26 cellular contexts compared by ENCODE assay signal in genomic region chr7:140085447-140085846, GRCh38. TPM values are rescaled to one million over a fixed set of nuclear protein-coding genes. Genes with fewer than 3 reads are reported as not detected.
DNase-seq lines count a peak whose midpoint lies in the region; ATAC-seq, FAIRE-seq and TF ChIP-seq lines count a peak whose summit lies in the region.
"Had no signal": no experiment of that assay in that cellular context is flagged by ENCODE, and none has a peak within 500 bp of the region (broad histone marks: within the 10 kb centered on the region; RNA-seq: fewer than 3 reads in every experiment).

No MANE protein-coding gene starts in this region.

- H3K9me3 ChIP-seq in CD8-positive, alpha-beta T cell (ENCODE audit: low read length), result no peaks in the 10 kb centered on the region
- H3K9me3 ChIP-seq: sigmoid colon, SK-N-SH had no signal

- POLR2A ChIA-PET in CD8-positive, alpha-beta T cell (lab: Charles Lee), result interaction anchor here (1.3 to 3.8 kb wide), 2 partner anchors 22 to 92 kb away, joined by 3 to 17 read pairs; partner anchors contain the start of genes KDM7A and PARP12
- POLR2A ChIA-PET in activated naive CD8-positive, alpha-beta T cell treated with anti-CD3 and anti-CD28 coated beads, Interleukin-2, amount 10 ng/mL, durations not matched to agents 7 days and 5 days (lab: Charles Lee), result no interaction called here

- H3K4me3 Mint-ChIP-seq in T-helper 1 cell treated with Interleukin-12 subunit alpha and Interleukin-12 subunit beta and Interleukin-4 antibody, amounts not matched to agents 30 μg/mL and 1 μg/mL, for 36 hours, result no peak overlapping the region
- H3K4me3 Mint-ChIP-seq in CD8-positive, alpha-beta T cell, result peak overlapping the region; percentile 44
- H3K4me3 Mint-ChIP-seq in activated naive CD8-positive, alpha-beta T cell treated with anti-CD3 and anti-CD28 coated beads, Interleukin-2, amount 10 ng/mL, durations not matched to agents 7 days and 5 days, result peak overlapping the region; percentile 48
- peak overlapping the region; percentile 54 for H3K4me3 Mint-ChIP-seq in natural killer cell
- H3K4me3 Mint-ChIP-seq: HFFc6 had no signal

- no peaks in the 10 kb centered on the region for H3K27me3 ChIP-seq in CD8-positive, alpha-beta T cell (ENCODE audit: insufficient read depth, low read length)
- H3K27me3 ChIP-seq: sigmoid colon had no signal

- H3K36me3 Mint-ChIP-seq in T-helper 1 cell treated with Interleukin-12 subunit alpha and Interleukin-12 subunit beta and Interleukin-4 antibody, amounts not matched to agents 30 μg/mL and 1 μg/mL, for 36 hours (ENCODE audit: low read depth), result peaks cover 22% of the 10 kb centered on the region
- H3K36me3 Mint-ChIP-seq in CD8-positive, alpha-beta T cell, result peaks cover 16% of the 10 kb centered on the region
- H3K36me3 Mint-ChIP-seq in activated naive CD8-positive, alpha-beta T cell treated with anti-CD3 and anti-CD28 coated beads, Interleukin-2, amount 10 ng/mL, durations not matched to agents 7 days and 5 days, result peaks cover 2% of the 10 kb centered on the region
- no peaks in the 10 kb centered on the region for H3K36me3 Mint-ChIP-seq in natural killer cell

- no peaks in the 10 kb centered on the region for H3K27me3 Mint-ChIP-seq in T-helper 1 cell treated with Interleukin-12 subunit alpha and Interleukin-12 subunit beta and Interleukin-4 antibody, amounts not matched to agents 30 μg/mL and 1 μg/mL, for 36 hours (ENCODE audit: low read depth)
- H3K27me3 Mint-ChIP-seq in CD8-positive, alpha-beta T cell (ENCODE audit: low read depth), result no peaks in the 10 kb centered on the region
- H3K27me3 Mint-ChIP-seq in activated naive CD8-positive, alpha-beta T cell treated with anti-CD3 and anti-CD28 coated beads, Interleukin-2, amount 10 ng/mL, durations not matched to agents 7 days and 5 days, result peaks cover 3% of the 10 kb centered on the region
- H3K27me3 Mint-ChIP-seq in natural killer cell (ENCODE audit: low read depth in 2 of 2), result no peaks in the 10 kb centered on the region

- no peak for TF ChIP-seq CTCF in CD8-positive, alpha-beta T cell (IDR thresholded peaks at IDR 0.05)
- no peak for TF ChIP-seq CTCF in natural killer cell (IDR thresholded peaks at IDR 0.05)

- H3K4me1 Mint-ChIP-seq in T-helper 1 cell treated with Interleukin-12 subunit alpha and Interleukin-12 subunit beta and Interleukin-4 antibody, amounts not matched to agents 30 μg/mL and 1 μg/mL, for 36 hours (ENCODE audit: low read depth), result peaks cover 15% of the 10 kb centered on the region
- H3K4me1 Mint-ChIP-seq in CD8-positive, alpha-beta T cell (ENCODE audit: low read depth), result peaks cover 37% of the 10 kb centered on the region
- peaks cover 20% of the 10 kb centered on the region for H3K4me1 Mint-ChIP-seq in activated naive CD8-positive, alpha-beta T cell treated with anti-CD3 and anti-CD28 coated beads, Interleukin-2, amount 10 ng/mL, durations not matched to agents 7 days and 5 days
- H3K4me1 Mint-ChIP-seq in natural killer cell, result peaks cover 40 to 42% of the 10 kb centered on the region in 2 donors

- H3K36me3 ChIP-seq in CD8-positive, alpha-beta T cell (ENCODE audit: insufficient read depth, low read length), result peaks cover 3% of the 10 kb centered on the region

- H3K27ac Mint-ChIP-seq in T-helper 1 cell treated with Interleukin-12 subunit alpha and Interleukin-12 subunit beta and Interleukin-4 antibody, amounts not matched to agents 30 μg/mL and 1 μg/mL, for 36 hours, result peak overlapping the region; percentile 18
- H3K27ac Mint-ChIP-seq in CD8-positive, alpha-beta T cell, result peak overlapping the region; percentile 70
- no peak overlapping the region for H3K27ac Mint-ChIP-seq in activated naive CD8-positive, alpha-beta T cell treated with anti-CD3 and anti-CD28 coated beads, Interleukin-2, amount 10 ng/mL, durations not matched to agents 7 days and 5 days
- peak overlapping the region; percentile 9 to 70 for H3K27ac Mint-ChIP-seq in natural killer cell
- H3K27ac Mint-ChIP-seq: HFFc6 had no signal

- no peak overlapping the region for H3K27ac ChIP-seq in CD8-positive, alpha-beta T cell (ENCODE audit: low read depth, low read length)
- H3K27ac ChIP-seq: 22Rv1, RWPE1, sigmoid colon had no signal

- H3K9me3 Mint-ChIP-seq in T-helper 1 cell treated with Interleukin-12 subunit alpha and Interleukin-12 subunit beta and Interleukin-4 antibody, amounts not matched to agents 30 μg/mL and 1 μg/mL, for 36 hours, result no peaks in the 10 kb centered on the region
- H3K9me3 Mint-ChIP-seq in CD8-positive, alpha-beta T cell, result no peaks in the 10 kb centered on the region
- H3K9me3 Mint-ChIP-seq in activated naive CD8-positive, alpha-beta T cell treated with anti-CD3 and anti-CD28 coated beads, Interleukin-2, amount 10 ng/mL, durations not matched to agents 7 days and 5 days, result no peaks in the 10 kb centered on the region
- H3K9me3 Mint-ChIP-seq in natural killer cell, result no peaks in the 10 kb centered on the region
- H3K9me3 Mint-ChIP-seq: HFFc6 had no signal

- intact Hi-C loops in CD8-positive, alpha-beta T cell (cut with DNase I, micrococcal nuclease), result loop anchor here in 1 of 2 experiments (2.0 kb wide), 1 partner anchor 23 kb away; the partner anchor contains the start of gene PARP12
- intact Hi-C loops in natural killer cell (cut with micrococcal nuclease), result no loop called here

- no peak overlapping the region for H3K4me3 ChIP-seq in CD8-positive, alpha-beta T cell (ENCODE audit: low read depth, low read length)
- H3K4me3 ChIP-seq: sigmoid colon had no signal

- no peak for TF ChIP-seq POLR2A in H54 (IDR thresholded peaks at IDR 0.05; ENCODE audit: low read depth, low read length)

- no peak for FAIRE-seq in H54 (lab: Jason Lieb, UNC)
- FAIRE-seq: HTR-8/SVneo had no signal

- ATAC-seq in CD8-positive, alpha-beta T cell, result no peak
- ATAC-seq in activated naive CD8-positive, alpha-beta T cell treated with anti-CD3 and anti-CD28 coated beads, Interleukin-2, amount 10 ng/mL, durations not matched to agents 7 days and 5 days (ENCODE audit: low read depth), result no peak
- ATAC-seq in natural killer cell (peak; percentile 14 to 24 (median 23)), HG02588 (IDR thresholded peaks at IDR 0.05; ENCODE audit: unreplicated experiment) (no peak)
- ATAC-seq: left lobe of liver had no signal

- DNase-seq in T-helper 1 cell (no peak), natural killer cell (no peak), NCI-H69 (lab: John Stamatoyannopoulos, UW) (no peak), H54 (ENCODE audit: insufficient read length, low spot score) (no peak)
- no peak for DNase-seq in CD8-positive, alpha-beta T cell
- no peak for DNase-seq in activated naive CD8-positive, alpha-beta T cell treated with anti-CD3 and anti-CD28 coated beads, Interleukin-2, amount 10 ng/mL, durations not matched to agents 7 days and 5 days
- DNase-seq: activated CD4-positive, CD25-positive, alpha-beta regulatory T cell; aorta; DND-41; foreskin fibroblast; HFFc6; Kasumi-1; midbrain; NCI-H1930; NCI-H2227 treated with DMSO at 0.1 percent for 48 hours; NCI-H748 treated with DMSO at 0.1 percent for 48 hours; posterior cingulate gyrus; sigmoid colon; SK-N-SH; T1000 had no signal

- peaks cover 16% of the 10 kb centered on the region for H3K4me1 ChIP-seq in CD8-positive, alpha-beta T cell (ENCODE audit: insufficient read depth, low read length)
- H3K4me1 ChIP-seq: sigmoid colon had no signal

- CTCF ChIA-PET in CD8-positive, alpha-beta T cell (lab: Charles Lee), result no interaction called here

RNA-seq across cellular contexts. Expression of gene PARP12, which starts 22.7 kb away (rescaled TPM):
- 10 to 100 TPM; 70.3 to 85.5 TPM for total RNA-seq in CD8-positive, alpha-beta T cell
- 100 to 1,000 TPM; 125 to 126 TPM for total RNA-seq in activated naive CD8-positive, alpha-beta T cell treated with anti-CD3 and anti-CD28 coated beads, Interleukin-2, amount 10 ng/mL, durations not matched to agents 7 days and 5 days
- total RNA-seq in natural killer cell, result 100 to 1,000 TPM; 116 to 151 (median 130) TPM

Comparison
In these comparisons a context has a peak if more than half of its experiments do, and no peak if none do; other contexts are left out.
1. ATAC-seq: peak in natural killer cell (3 of 3); none in CD8-positive, alpha-beta T cell (single experiment), activated naive CD8-positive, alpha-beta T cell treated with anti-CD3 and anti-CD28 coated beads, Interleukin-2, amount 10 ng/mL, durations not matched to agents 7 days and 5 days (single experiment) and HG02588 (single experiment).